8 cellular contexts compared by ENCODE assay signal in genomic region chr9:78023003-78023741, GRCh38. TPM values are rescaled to one million over a fixed set of nuclear protein-coding genes. Genes with fewer than 3 reads are reported as not detected.
A peak's percentile ranks its signal among the peaks of the same experiment; 100 is the strongest.
DNase-seq lines count a peak whose midpoint lies in the region; ATAC-seq, FAIRE-seq and TF ChIP-seq lines count a peak whose summit lies in the region.

No MANE protein-coding gene starts in this region.

- no peaks in the 10 kb centered on the region for H3K79me2 ChIP-seq in Karpas-422 (ENCODE audit: low read length)

- no peaks in the 10 kb centered on the region for H3K36me3 ChIP-seq in Karpas-422 (ENCODE audit: insufficient read depth, low read length)

- H3K4me1 Mint-ChIP-seq in memory B cell = peaks cover 8% of the 10 kb centered on the region

- no peak overlapping the region for H3K27ac ChIP-seq in Karpas-422 (ENCODE audit: low read length)

- peaks cover 20% of the 10 kb centered on the region for H3K27me3 Mint-ChIP-seq in memory B cell

- no peaks in the 10 kb centered on the region for H3K27me3 ChIP-seq in Karpas-422 (ENCODE audit: low read length)

- no peak overlapping the region for H3K27ac Mint-ChIP-seq in memory B cell

- peak overlapping the region; percentile 11 for H3K4me3 Mint-ChIP-seq in memory B cell

- H3K9me3 ChIP-seq in Karpas-422 (ENCODE audit: low read length) = no peaks in the 10 kb centered on the region

- ATAC-seq in memory B cell (ENCODE audit: low read depth) (peak; percentile 91), HG02885 (IDR thresholded peaks at IDR 0.05; ENCODE audit: poor library complexity, unreplicated experiment) (no peak)

- DNase-seq in ACHN (peak; percentile 94), Karpas-422 (peak; percentile 77), choroid plexus epithelial cell (ENCODE audit: low read depth) (peak; percentile 91), memory B cell (ENCODE audit: low spot score in 2 of 2) (peak in 1 of 2 donors; percentile 9), GM12892 (ENCODE audit: insufficient read length) (no peak), activated gamma-delta T cell (lab: John Stamatoyannopoulos, UW) (no peak), ureter (ENCODE audit: low spot score) (no peak)

- H3K9ac ChIP-seq in Karpas-422 (ENCODE audit: low read length) = no peak overlapping the region

- H3K36me3 Mint-ChIP-seq in memory B cell = no peaks in the 10 kb centered on the region

- no peak for FAIRE-seq in GM12892 (lab: Jason Lieb, UNC)

- H3K9me3 Mint-ChIP-seq in memory B cell = no peaks in the 10 kb centered on the region

- peaks cover 16% of the 10 kb centered on the region for H3K4me1 ChIP-seq in Karpas-422 (ENCODE audit: low read length)

- TF ChIP-seq CTCF in choroid plexus epithelial cell (conservative IDR thresholded peaks at IDR 0.05; ENCODE audit: low read depth, low read length) = no peak

- peak overlapping the region; percentile 43 for H3K4me2 ChIP-seq in Karpas-422 (ENCODE audit: low read depth, low read length, poor library complexity, severe bottlenecking)

- no peaks in the 10 kb centered on the region for H3K9me2 ChIP-seq in Karpas-422 (replicated peaks; ENCODE audit: insufficient read depth, low read length)

- no peak for TF ChIP-seq POLR2A in GM12892 (IDR thresholded peaks at IDR 0.05; ENCODE audit: low read depth, low read length)

- 0 out of 2 replicates have a peak overlapping the region, but pooled peaks have one; percentile 26 for H3K4me3 ChIP-seq in Karpas-422 (ENCODE audit: low read length)
- H3K4me3 ChIP-seq in choroid plexus epithelial cell (ENCODE audit: low read depth, low read length) = no peak overlapping the region

- in situ Hi-C loops in ACHN (cut with HindIII; ENCODE audit: low pct_ligation_motif_present, low pct_unique_long_range_greater_than_20kb, low sequenced_read_pairs) = no loop called here

- H2AFZ ChIP-seq in Karpas-422 (ENCODE audit: low read length) = no peak overlapping the region

- no peaks in the 10 kb centered on the region for H4K20me1 ChIP-seq in Karpas-422 (ENCODE audit: insufficient read depth, low read depth, low read length)

RNA-seq across cellular contexts. Expression of gene GNAQ, which starts 8.4 kb away (rescaled TPM):
- total RNA-seq in Karpas-422 (2014; rRNA removed; shearing (Covaris generic); ENCODE audit: low replicate concordance) = not detected in 2 replicates
- polyA plus RNA-seq in GM12892 (2012; ENCODE audit: missing spikeins) = 0.21 TPM
- 85.8 TPM for total RNA-seq in ureter

Comparison
In these comparisons a context has a peak if more than half of its experiments do, and no peak if none do; other contexts are left out.
1. DNase-seq: peak in ACHN (single experiment), Karpas-422 (single experiment) and choroid plexus epithelial cell (single experiment); none in GM12892 (single experiment), activated gamma-delta T cell (single experiment) and ureter (single experiment).
2. RNA of gene GNAQ, which starts 8.4 kb away (total RNA-seq): 85.8 TPM in ureter (single experiment); not detected in Karpas-422; every median in the first group is over 10 times any median in the second.